ENCODE assay signal across 8 cellular contexts in genomic region chr18:2905802-2906521, GRCh38. TPM values are rescaled to one million over a fixed set of nuclear protein-coding genes. Genes with fewer than 3 reads are reported as not detected.
A peak's percentile ranks its signal among the peaks of the same experiment; 100 is the strongest.
DNase-seq lines count a peak whose midpoint lies in the region; ATAC-seq, FAIRE-seq and TF ChIP-seq lines count a peak whose summit lies in the region.

No MANE protein-coding gene starts in this region.

- H3K9me3 ChIP-seq in endothelial cell of umbilical vein (replicated peaks; ENCODE audit: control insufficient read depth, insufficient read depth, low read length) (no peaks in the 10 kb centered on the region), mucosa of rectum (ENCODE audit: control insufficient read depth in 2 of 2, low read length in 2 of 2) (no peaks in the 10 kb centered on the region), suprapubic skin (no peaks in the 10 kb centered on the region)

- H3K4me3 ChIP-seq in endothelial cell of umbilical vein (replicated peaks in 1 of 3; ENCODE audit: insufficient read depth in 1 of 3, low read depth in 1 of 3, low read length in 3 of 3): peak overlapping the region; percentile 48 to 56 (median 55)
- peak overlapping the region; percentile 69 to 70 for H3K4me3 ChIP-seq in mucosa of rectum (ENCODE audit: low read length in 2 of 2)
- H3K4me3 ChIP-seq in suprapubic skin: peak overlapping the region; percentile 71

- BruUV-seq in Calu3 (replicated peaks; lab: Mats Ljungman, UMichigan): no TSS peak
- BruUV-seq in endothelial cell of umbilical vein (replicated peaks; lab: Mats Ljungman, UMichigan): TSS peak; percentile 24

- H3K27ac Mint-ChIP-seq in Calu3 (ENCODE audit: unreplicated experiment): peak overlapping the region; percentile 23
- no peak overlapping the region for H3K27ac Mint-ChIP-seq in IgD-negative memory B cell

- H2AFZ ChIP-seq in endothelial cell of umbilical vein (ENCODE audit: low read depth, low read length): peak overlapping the region; percentile 77

- H3K27ac ChIP-seq in endothelial cell of umbilical vein (ENCODE audit: insufficient read depth, low read depth, low read length) (peak overlapping the region; percentile 50), mucosa of rectum (ENCODE audit: low read depth in 2 of 2, low read length in 2 of 2) (peak overlapping the region; percentile 27 to 48), suprapubic skin (peak overlapping the region; percentile 57)

- DNase-seq in Calu3 (peak; percentile 45), endothelial cell of umbilical vein (ENCODE audit: low read depth, low spot score) (peak; percentile 46), suprapubic skin (ENCODE audit: low spot score in 2 of 2) (peak; percentile 86 to 88), SHP77 (lab: John Stamatoyannopoulos, UW) (no peak)
- peak; percentile 59 for DNase-seq in activated CD4-positive, CD25-positive, alpha-beta regulatory T cell treated with anti-CD3 and anti-CD28 coated beads, Interleukin-2, amount 50 U/mL, for 72 hours

- no peak for TF ChIP-seq CTCF in Calu3 (IDR thresholded peaks at IDR 0.05; ENCODE audit: unreplicated experiment)
- TF ChIP-seq CTCF in endothelial cell of umbilical vein (IDR thresholded peaks at IDR 0.05; ENCODE audit: extremely low read depth in 1 of 2, insufficient read depth in 1 of 2, low read depth in 1 of 2, low read length in 2 of 2): no peak
- no peak for TF ChIP-seq CTCF in suprapubic skin (IDR thresholded peaks at IDR 0.05)

- H3K4me1 ChIP-seq in endothelial cell of umbilical vein (ENCODE audit: control insufficient read depth, extremely low read depth, insufficient read depth, low read length) (peaks cover 13% of the 10 kb centered on the region), mucosa of rectum (ENCODE audit: control insufficient read depth in 2 of 2, insufficient read depth in 2 of 2, low read length in 2 of 2) (peaks cover 4 to 6% of the 10 kb centered on the region in 2 donors), suprapubic skin (peaks cover 45% of the 10 kb centered on the region)

- dilution Hi-C loops in endothelial cell of umbilical vein (cut with MboI; ENCODE audit: extremely low pct_ligation_motif_present, low sequenced_read_pairs): no loop called here

- H3K9me1 ChIP-seq in endothelial cell of umbilical vein (replicated peaks; ENCODE audit: control insufficient read depth, extremely low read depth, insufficient read depth, low read length): no peaks in the 10 kb centered on the region

- 20% methylated on average over 53 of the region's 68 CpGs for WGBS in suprapubic skin

- peak; percentile 7 for ATAC-seq in GM19467 (IDR thresholded peaks at IDR 0.05; ENCODE audit: unreplicated experiment)

- H3K36me3 Mint-ChIP-seq in Calu3 (ENCODE audit: insufficient read depth, unreplicated experiment) (peaks cover 20% of the 10 kb centered on the region), IgD-negative memory B cell (no peaks in the 10 kb centered on the region)

- H3K9me3 Mint-ChIP-seq in Calu3 (ENCODE audit: low read depth, unreplicated experiment) (no peaks in the 10 kb centered on the region), IgD-negative memory B cell (no peaks in the 10 kb centered on the region)

- TF ChIP-seq POLR2A in endothelial cell of umbilical vein (IDR thresholded peaks at IDR 0.05; ENCODE audit: low read depth, low read length) (peak; percentile 78), suprapubic skin (IDR thresholded peaks at IDR 0.05) (peak in 1 of 2 donors; percentile 42)

- H3K27me3 Mint-ChIP-seq in Calu3 (ENCODE audit: unreplicated experiment): no peaks in the 10 kb centered on the region
- H3K27me3 Mint-ChIP-seq in IgD-negative memory B cell: no peaks in the 10 kb centered on the region

- no peaks in the 10 kb centered on the region for H3K4me1 Mint-ChIP-seq in Calu3 (ENCODE audit: low read depth, unreplicated experiment)
- peaks cover 0 to 3% (median 2%) of the 10 kb centered on the region in 3 donors for H3K4me1 Mint-ChIP-seq in IgD-negative memory B cell

- POLR2A ChIA-PET in endothelial cell of umbilical vein (lab: Charles Lee): no interaction called here

- no peaks in the 10 kb centered on the region for H4K20me1 ChIP-seq in endothelial cell of umbilical vein (replicated peaks; ENCODE audit: control insufficient read depth, extremely low read depth, insufficient read depth, low read length)

- peak overlapping the region; percentile 13 for H3K4me2 ChIP-seq in endothelial cell of umbilical vein (ENCODE audit: insufficient read depth, low read length)

- H3K27me3 ChIP-seq in endothelial cell of umbilical vein (ENCODE audit: control insufficient read depth in 2 of 2, insufficient read depth in 2 of 2, low read length in 2 of 2) (no peaks in the 10 kb centered on the region), mucosa of rectum (ENCODE audit: control insufficient read depth in 2 of 2, insufficient read depth in 2 of 2, low read length in 2 of 2) (no peaks in the 10 kb centered on the region), suprapubic skin (peaks cover 15% of the 10 kb centered on the region)

- CTCF ChIA-PET in Calu3 (lab: Charles Lee) (interaction anchor here (0.7 kb wide), 1 partner anchor 28 kb away, joined by 9 read pairs; no protein-coding TSS in a partner anchor), endothelial cell of umbilical vein (lab: Charles Lee) (interaction anchor here (0.6 to 1.9 kb wide), 4 partner anchors 11 to 340 kb away, joined by 4 to 6 read pairs (median 4); no protein-coding TSS in a partner anchor)

- no peaks in the 10 kb centered on the region for H3K79me2 ChIP-seq in endothelial cell of umbilical vein (ENCODE audit: control insufficient read depth, insufficient read depth, low read length)

- FAIRE-seq in endothelial cell of umbilical vein (lab: Jason Lieb, UNC): peak; percentile 85

- intact Hi-C loops in Calu3 (cut with micrococcal nuclease; ENCODE audit: unreplicated experiment): no loop called here
- intact Hi-C loops in endothelial cell of umbilical vein (cut with micrococcal nuclease): loop anchor here (1.0 to 10.0 kb wide), 4 partner anchors 59 to 341 kb away; partner anchors contain the start of genes EMILIN2, MYL12A and SMCHD1

- H3K36me3 ChIP-seq in endothelial cell of umbilical vein (ENCODE audit: control insufficient read depth in 2 of 2, extremely low read depth in 1 of 2, insufficient read depth in 2 of 2, low read length in 2 of 2) (peaks cover 0 to 3% of the 10 kb centered on the region in 2 experiments), mucosa of rectum (ENCODE audit: control insufficient read depth in 2 of 2, insufficient read depth in 2 of 2, low read length in 2 of 2) (peaks cover 10% of the 10 kb centered on the region in 2 donors), suprapubic skin (no peaks in the 10 kb centered on the region)

- H3K4me3 Mint-ChIP-seq in Calu3 (ENCODE audit: low read depth, unreplicated experiment) (peak overlapping the region; percentile 64), IgD-negative memory B cell (peak overlapping the region; percentile 78 to 90 (median 80))

- no peak for TF ChIP-seq EP300 in suprapubic skin (IDR thresholded peaks at IDR 0.05)

- H3K9ac ChIP-seq in endothelial cell of umbilical vein (replicated peaks; ENCODE audit: extremely low read depth, insufficient read depth, low read length) (peak overlapping the region; percentile 54), mucosa of rectum (ENCODE audit: low read depth in 1 of 2, low read length in 2 of 2) (peak overlapping the region; percentile 63 to 76)

TF ChIP-seq in endothelial cell of umbilical vein, 7 proteins besides CTCF, POLR2A, EP300 and RAD21:
- TF ChIP-seq GATA2 (IDR thresholded peaks at IDR 0.05; ENCODE audit: insufficient read depth, insufficient read length, low read depth, low read length) (no peak), POLR2AphosphoS5 (IDR thresholded peaks at IDR 0.05; ENCODE audit: insufficient read depth, low read depth, low read length) (peak; percentile 84), MAX (IDR thresholded peaks at IDR 0.05; ENCODE audit: insufficient read depth, insufficient read length) (peak; percentile 18), MYC (IDR thresholded peaks at IDR 0.05; ENCODE audit: low read depth, low read length) (no peak), FOS (IDR thresholded peaks at IDR 0.05; ENCODE audit: borderline replicate concordance, insufficient read depth, low read length) (no peak)

RNA-seq across cellular contexts. Expression of gene EMILIN2, which starts 59.2 kb away (rescaled TPM):
- 8.0 and 10.3 TPM in 2 replicates for total RNA-seq in Calu3 (2022)
- polyA plus RNA-seq in IgD-negative memory B cell: 2.9 TPM
- 11.3 and 13.4 TPM in 2 replicates for total RNA-seq in endothelial cell of umbilical vein
- polyA plus RNA-seq in endothelial cell of umbilical vein: 9.3 and 9.4 TPM in 2 replicates
- 4.7 and 6.3 TPM in 2 replicates for polyA plus RNA-seq in endothelial cell of umbilical vein (2011; cell fraction: cytosol; rRNA removed)
- polyA plus RNA-seq in endothelial cell of umbilical vein (2011; cell fraction: nucleus; rRNA removed): 8.5 and 9.5 TPM in 2 replicates
- 2.9 and 4.4 TPM in 2 replicates for polyA plus RNA-seq in endothelial cell of umbilical vein (2012)
- 2.5 and 3.4 TPM in 2 replicates for polyA minus RNA-seq in endothelial cell of umbilical vein
- polyA minus RNA-seq in endothelial cell of umbilical vein (2011; cell fraction: cytosol; rRNA and poly(A)+ RNA removed): not detected
- polyA minus RNA-seq in endothelial cell of umbilical vein (2011; cell fraction: nucleus; rRNA and poly(A)+ RNA removed): 2.4 and 4.4 TPM in 2 replicates
- 10 to 100 TPM in 1 of 4 donors, 1 to 10 TPM in 3; 4.3 to 11.3 (median 7.1) TPM for total RNA-seq in suprapubic skin

Comparison
In these comparisons a context has a peak if more than half of its experiments do, and no peak if none do; other contexts are left out.
1. DNase-seq: peak in Calu3 (single experiment), activated CD4-positive, CD25-positive, alpha-beta regulatory T cell treated with anti-CD3 and anti-CD28 coated beads, Interleukin-2, amount 50 U/mL, for 72 hours (single experiment), endothelial cell of umbilical vein (single experiment) and suprapubic skin (2 of 2); none in SHP77 (0 of 2).
2. Peak in every context shown above with its lines, with median percentiles within 50 percentile points of each other: H3K27ac ChIP-seq and H3K4me3 ChIP-seq.